35 cellular contexts compared by ENCODE assay signal in genomic region chr16:23222929-23223328, GRCh38. TPM values are rescaled to one million over a fixed set of nuclear protein-coding genes. Genes with fewer than 3 reads are reported as not detected.
"Had no signal": no experiment of that assay in that cellular context is flagged by ENCODE, and none has a peak within 500 bp of the region (broad histone marks: within the 10 kb centered on the region; RNA-seq: fewer than 3 reads in every experiment).

No MANE protein-coding gene starts in this region.

- H3K27ac Mint-ChIP-seq: activated CD4-positive, alpha-beta T cell treated with anti-CD3 and anti-CD28 coated beads for 36 hours; activated CD4-positive, alpha-beta T cell treated with anti-CD3 and anti-CD28 coated beads, Interleukin-2, amount 10 ng/mL, durations not matched to agents 7 days and 5 days; activated CD8-positive, alpha-beta T cell treated with anti-CD3 and anti-CD28 coated beads, Interleukin-2, amount 10 ng/mL, durations not matched to agents 7 days and 5 days; activated naive CD4-positive, alpha-beta T cell treated with anti-CD3 and anti-CD28 coated beads, Interleukin-2, amount 50 U/mL, for 24 hours; activated naive CD8-positive, alpha-beta T cell treated with anti-CD3 and anti-CD28 coated beads, Interleukin-2, amount 10 ng/mL, durations not matched to agents 7 days and 5 days; activated T-cell treated with anti-CD3 and anti-CD28 coated beads, Interleukin-2, amount 50 U/mL, for 24 hours; activated T-helper 2 cell treated with anti-CD3 and anti-CD28 coated beads, Interferon-gamma antibody, Interleukin-2, Interleukin-4, amounts not matched to agents 10 μg/mL and 5 μg/mL and 100 μg/mL, durations not matched to agents 14 hours and 24 hours and 36 hours; T-helper 1 cell treated with Interleukin-12 subunit alpha and Interleukin-12 subunit beta and Interleukin-4 antibody, amounts not matched to agents 30 μg/mL and 1 μg/mL, for 36 hours; T-helper 2 cell treated with Interferon-gamma antibody and Interleukin-4, amounts not matched to agents 5 μg/mL and 100 μg/mL, for 36 hours had no signal

- H3K9me3 ChIP-seq: ascending aorta, Peyer's patch, SJSA1, SK-N-SH had no signal

- H3K27me3 ChIP-seq: ascending aorta, cardiac muscle cell, Peyer's patch, SJSA1 had no signal

- H3K9me3 Mint-ChIP-seq: activated CD4-positive, alpha-beta T cell treated with anti-CD3 and anti-CD28 coated beads, Interleukin-2, amount 10 ng/mL, durations not matched to agents 7 days and 5 days; activated naive CD4-positive, alpha-beta T cell treated with anti-CD3 and anti-CD28 coated beads, Interleukin-2, amount 50 U/mL, for 24 hours; activated naive CD8-positive, alpha-beta T cell treated with anti-CD3 and anti-CD28 coated beads, Interleukin-2, amount 10 ng/mL, durations not matched to agents 7 days and 5 days; activated T-cell treated with anti-CD3 and anti-CD28 coated beads, Interleukin-2, amount 50 U/mL, for 24 hours; activated T-helper 2 cell treated with anti-CD3 and anti-CD28 coated beads, Interferon-gamma antibody, Interleukin-2, Interleukin-4, amounts not matched to agents 10 μg/mL and 5 μg/mL and 100 μg/mL, durations not matched to agents 14 hours and 24 hours and 36 hours; central memory CD8-positive, alpha-beta T cell; T-helper 1 cell treated with Interleukin-12 subunit alpha and Interleukin-12 subunit beta and Interleukin-4 antibody, amounts not matched to agents 30 μg/mL and 1 μg/mL, for 36 hours; T-helper 2 cell treated with Interferon-gamma antibody and Interleukin-4, amounts not matched to agents 5 μg/mL and 100 μg/mL, for 36 hours had no signal

- H3K4me1 ChIP-seq: ascending aorta, Peyer's patch, SJSA1 had no signal

- H3K9ac ChIP-seq: SK-N-SH had no signal

- H3K4me3 Mint-ChIP-seq: activated CD4-positive, alpha-beta T cell treated with anti-CD3 and anti-CD28 coated beads for 36 hours; activated CD4-positive, alpha-beta T cell treated with anti-CD3 and anti-CD28 coated beads, Interleukin-2, amount 10 ng/mL, durations not matched to agents 7 days and 5 days; activated CD8-positive, alpha-beta T cell treated with anti-CD3 and anti-CD28 coated beads, Interleukin-2, amount 10 ng/mL, durations not matched to agents 7 days and 5 days; activated naive CD4-positive, alpha-beta T cell treated with anti-CD3 and anti-CD28 coated beads, Interleukin-2, amount 50 U/mL, for 24 hours; activated naive CD8-positive, alpha-beta T cell treated with anti-CD3 and anti-CD28 coated beads, Interleukin-2, amount 10 ng/mL, durations not matched to agents 7 days and 5 days; activated T-cell treated with anti-CD3 and anti-CD28 coated beads, Interleukin-2, amount 50 U/mL, for 24 hours; central memory CD8-positive, alpha-beta T cell; T-helper 1 cell treated with Interleukin-12 subunit alpha and Interleukin-12 subunit beta and Interleukin-4 antibody, amounts not matched to agents 30 μg/mL and 1 μg/mL, for 36 hours; T-helper 2 cell treated with Interferon-gamma antibody and Interleukin-4, amounts not matched to agents 5 μg/mL and 100 μg/mL, for 36 hours had no signal

- ATAC-seq: activated CD4-positive, alpha-beta T cell treated with anti-CD3 and anti-CD28 coated beads for 36 hours; activated CD4-positive, CD25-positive, alpha-beta regulatory T cell treated with anti-CD3 and anti-CD28 coated beads, Interleukin-2, amount 50 U/mL, for 24 hours; activated CD8-positive, alpha-beta T cell treated with anti-CD3 and anti-CD28 coated beads, Interleukin-2, amount 10 ng/mL, durations not matched to agents 7 days and 5 days had no signal

- H3K4me1 Mint-ChIP-seq: activated CD4-positive, alpha-beta T cell treated with anti-CD3 and anti-CD28 coated beads for 36 hours; activated CD4-positive, alpha-beta T cell treated with anti-CD3 and anti-CD28 coated beads, Interleukin-2, amount 10 ng/mL, durations not matched to agents 7 days and 5 days; activated naive CD4-positive, alpha-beta T cell treated with anti-CD3 and anti-CD28 coated beads, Interleukin-2, amount 50 U/mL, for 24 hours; activated naive CD8-positive, alpha-beta T cell treated with anti-CD3 and anti-CD28 coated beads, Interleukin-2, amount 10 ng/mL, durations not matched to agents 7 days and 5 days; central memory CD8-positive, alpha-beta T cell had no signal

- H3K36me3 Mint-ChIP-seq: activated naive CD4-positive, alpha-beta T cell treated with anti-CD3 and anti-CD28 coated beads, Interleukin-2, amount 50 U/mL, for 24 hours; activated naive CD8-positive, alpha-beta T cell treated with anti-CD3 and anti-CD28 coated beads, Interleukin-2, amount 10 ng/mL, durations not matched to agents 7 days and 5 days had no signal

- DNase-seq: activated CD4-positive, alpha-beta T cell treated with anti-CD3 and anti-CD28 coated beads for 36 hours; activated CD4-positive, alpha-beta T cell treated with anti-CD3 and anti-CD28 coated beads, Interleukin-2, amount 10 ng/mL, durations not matched to agents 7 days and 5 days; activated CD4-positive, alpha-beta T cell treated with anti-CD3 and anti-CD28 coated beads, Interleukin-2, amount 50 U/mL, for 48 hours; activated CD8-positive, alpha-beta T cell treated with anti-CD3 and anti-CD28 coated beads, Interleukin-2, amount 10 ng/mL, durations not matched to agents 7 days and 5 days; activated gamma-delta T cell; activated naive CD4-positive, alpha-beta T cell treated with Interleukin-2 at 50 U/mL for 16 hours; activated naive CD8-positive, alpha-beta T cell treated with anti-CD3 and anti-CD28 coated beads, Interleukin-2, amount 10 ng/mL, durations not matched to agents 7 days and 5 days; activated T-cell treated with anti-CD3 and anti-CD28 coated beads, Interleukin-2, amount 50 U/mL, for 24 hours; amygdala; MM.1S; MV-4-11; NCI-H1092; NCI-H146; NCI-H187; NCI-H2029 treated with DMSO at 0.1 percent for 48 hours; NCI-H2227 treated with DMSO at 0.1 percent for 48 hours; NCI-H446; NCI-H510A treated with DMSO at 0.1 percent for 48 hours; NCI-H526 treated with DMSO at 0.1 percent for 48 hours; NCI-H82; Peyer's patch; RPMI8226; SHP77 treated with DMSO at 0.1 percent for 48 hours; SK-N-SH had no signal

- H3K4me2 ChIP-seq: SK-N-SH had no signal

- H3K36me3 ChIP-seq: ascending aorta, cardiac muscle cell, Peyer's patch, SJSA1 had no signal

- H3K4me3 ChIP-seq: ascending aorta, cardiac muscle cell, Peyer's patch, SJSA1 had no signal

- H3K27ac ChIP-seq: ascending aorta, cardiac muscle cell, Peyer's patch, SJSA1 had no signal

RNA-seq across cellular contexts. Expression of gene SCNN1G, which starts 40.4 kb away (rescaled TPM):
- total RNA-seq: activated CD4-positive, alpha-beta T cell treated with anti-CD3 and anti-CD28 coated beads for 36 hours; activated CD4-positive, alpha-beta T cell treated with anti-CD3 and anti-CD28 coated beads, Interleukin-2, amount 10 ng/mL, durations not matched to agents 7 days and 5 days; activated CD8-positive, alpha-beta T cell treated with anti-CD3 and anti-CD28 coated beads, Interleukin-2, amount 10 ng/mL, durations not matched to agents 7 days and 5 days; activated naive CD8-positive, alpha-beta T cell treated with anti-CD3 and anti-CD28 coated beads, Interleukin-2, amount 10 ng/mL, durations not matched to agents 7 days and 5 days; activated T-helper 2 cell treated with anti-CD3 and anti-CD28 coated beads, Interferon-gamma antibody, Interleukin-2, Interleukin-4, amounts not matched to agents 10 μg/mL and 5 μg/mL and 100 μg/mL, durations not matched to agents 14 hours and 24 hours and 36 hours; ascending aorta; cardiac muscle cell; chondrocyte; LHCN-M2; SJSA1 had no signal
- polyA plus RNA-seq: cardiac muscle cell, SK-N-SH had no signal
